ENCODE assay signal across 8 cellular contexts in the genomic region with DNA sequence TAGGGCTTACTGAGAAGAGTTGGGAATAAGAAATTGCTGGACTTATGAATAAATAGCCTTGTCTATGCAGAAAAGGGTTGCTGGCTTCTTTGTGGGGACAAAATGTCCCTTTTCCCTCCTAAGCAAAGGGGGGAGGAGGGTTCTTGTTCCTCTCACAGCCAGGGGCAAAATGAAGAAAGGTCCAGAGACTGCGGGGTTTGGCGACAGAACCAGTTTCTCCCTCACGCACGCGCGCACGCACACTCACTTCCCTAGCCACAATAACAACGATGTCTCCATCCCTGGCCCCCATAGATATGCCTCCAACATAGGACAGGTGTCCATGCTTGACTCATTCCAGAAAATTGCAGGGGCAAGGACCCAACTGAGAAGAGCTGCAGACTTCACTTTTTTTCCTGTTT. TPM values are rescaled to one million over a fixed set of nuclear protein-coding genes. Genes with fewer than 3 reads are reported as not detected.
DNase-seq lines count a peak whose midpoint lies in the region; ATAC-seq and TF ChIP-seq lines count a peak whose summit lies in the region.
"Had no signal": no experiment of that assay in that cellular context is flagged by ENCODE, and none has a peak within 500 bp of the region (broad histone marks: within the 10 kb centered on the region; RNA-seq: fewer than 3 reads in every experiment).

No MANE protein-coding gene starts in this region.

- H3K23ac ChIP-seq in mesenchymal stem cell (ENCODE audit: low read length in 2 of 2), result no peak overlapping the region

- H3K27me3 ChIP-seq in breast epithelium (no peaks in the 10 kb centered on the region), mesenchymal stem cell (ENCODE audit: control insufficient read depth in 1 of 2, insufficient read depth in 1 of 2, low read length in 2 of 2) (no peaks in the 10 kb centered on the region)

- WGBS in mesenchymal stem cell, result 65% methylated on average over 8 of the region's 8 CpGs

- peak overlapping the region; percentile 65 to 98 (median 78) for H3K4me3 ChIP-seq in breast epithelium
- peak overlapping the region in 1 of 2 experiments; percentile 97 for H3K4me3 ChIP-seq in mesenchymal stem cell (ENCODE audit: insufficient read depth in 1 of 2, low read depth in 1 of 2, low read length in 2 of 2)

- H3K4me2 ChIP-seq in mesenchymal stem cell (ENCODE audit: low read length, poor library complexity, severe bottlenecking), result peak overlapping the region; percentile 44

- no peak for TF ChIP-seq CTCF in breast epithelium (IDR thresholded peaks at IDR 0.05)

- no peak overlapping the region for H4K8ac ChIP-seq in mesenchymal stem cell (ENCODE audit: low read length)

- H2BK12ac ChIP-seq in mesenchymal stem cell (ENCODE audit: low read length in 2 of 2), result no peak overlapping the region

- H3K79me1 ChIP-seq in mesenchymal stem cell (replicated peaks; ENCODE audit: low read length, poor library complexity, severe bottlenecking), result peaks cover 4% of the 10 kb centered on the region

- ATAC-seq in HG03097 (IDR thresholded peaks at IDR 0.05; ENCODE audit: low FRiP score, unreplicated experiment) (no peak), HG03175 (IDR thresholded peaks at IDR 0.05; ENCODE audit: unreplicated experiment) (no peak)

- H3K4me1 ChIP-seq in breast epithelium (peaks cover 11 to 36% of the 10 kb centered on the region in 2 donors), mesenchymal stem cell (ENCODE audit: control insufficient read depth, insufficient read depth, low read depth, low read length) (peaks cover 56% of the 10 kb centered on the region)

- H4K91ac ChIP-seq in mesenchymal stem cell (ENCODE audit: low read length), result no peak overlapping the region

- intact Hi-C loops in breast epithelium (cut with DNase I; ENCODE audit: low total_unique reads), result no loop called here

- no peak overlapping the region for H2BK15ac ChIP-seq in mesenchymal stem cell (ENCODE audit: low read depth, poor library complexity, severe bottlenecking)

- H2AFZ ChIP-seq in mesenchymal stem cell (ENCODE audit: low read depth, low read length), result no peak overlapping the region

- peak overlapping the region; percentile 98 to 99 for H3K27ac ChIP-seq in breast epithelium
- H3K27ac ChIP-seq in mesenchymal stem cell (ENCODE audit: low read length, poor library complexity, severe bottlenecking), result peak overlapping the region; percentile 22
- peak overlapping the region; percentile 71 for H3K27ac ChIP-seq in temporal lobe (ENCODE audit: low read depth, low read length)
- H3K27ac ChIP-seq: SK-N-MC had no signal

- H3K9me3 ChIP-seq in breast epithelium, result no peaks in the 10 kb centered on the region
- H3K9me3 ChIP-seq in mesenchymal stem cell (ENCODE audit: control insufficient read depth, low read length), result no peaks in the 10 kb centered on the region

- H2BK120ac ChIP-seq in mesenchymal stem cell (ENCODE audit: low read depth, low read length), result no peak overlapping the region

- peak overlapping the region in 1 of 2 experiments; percentile 85 for H3K18ac ChIP-seq in mesenchymal stem cell (ENCODE audit: low read depth in 1 of 2, low read length in 2 of 2)

- DNase-seq in LHCN-M2 (ENCODE audit: low read depth), result peak; percentile 71
- DNase-seq in breast epithelium (ENCODE audit: low spot score in 2 of 2), result peak in 1 of 2 donors; percentile 65
- DNase-seq in mesenchymal stem cell, result no peak
- no peak for DNase-seq in NCI-H526 (lab: John Stamatoyannopoulos, UW)

- H3K14ac ChIP-seq in mesenchymal stem cell (ENCODE audit: low read length in 2 of 2), result peak overlapping the region in 1 of 2 experiments; percentile 1

- no peak overlapping the region for H2BK5ac ChIP-seq in mesenchymal stem cell (ENCODE audit: low read depth, low read length, poor library complexity, severe bottlenecking)

- no peak overlapping the region for H2AK5ac ChIP-seq in mesenchymal stem cell (ENCODE audit: low read length, severe bottlenecking)

- no peaks in the 10 kb centered on the region for H3K36me3 ChIP-seq in breast epithelium
- H3K36me3 ChIP-seq in mesenchymal stem cell (ENCODE audit: control insufficient read depth in 1 of 2, insufficient read depth in 2 of 2, low read depth in 1 of 2, low read length in 2 of 2), result peaks cover 10 to 25% of the 10 kb centered on the region in 2 experiments

- peak overlapping the region; percentile 93 for H3K9ac ChIP-seq in mesenchymal stem cell (ENCODE audit: low read length)

- TF ChIP-seq POLR2A in breast epithelium (IDR thresholded peaks at IDR 0.05), result no peak

- no peak overlapping the region for H3K4ac ChIP-seq in mesenchymal stem cell (ENCODE audit: low read depth in 1 of 2, low read length in 2 of 2)

RNA-seq across cellular contexts. Expression of a gene that starts 3.3 kb away (rescaled TPM):
- total RNA-seq in LHCN-M2 (2014; rRNA removed), result 10.6 and 12.5 TPM in 2 replicates
- 15.8 TPM for polyA plus RNA-seq in LHCN-M2 (2012)
- 10 to 100 TPM; 34.4 to 63.7 (median 39.8) TPM for total RNA-seq in breast epithelium
- polyA plus RNA-seq in mesenchymal stem cell (2013, experiment 1 of 2), result 36.4 TPM
- 35.8 TPM for polyA plus RNA-seq in mesenchymal stem cell (2013, experiment 2 of 2)
- total RNA-seq in temporal lobe, result 52.1 TPM

Comparison
In these comparisons a context has a peak if more than half of its experiments do, and no peak if none do; other contexts are left out.
1. H3K27ac ChIP-seq: peak in every context shown above with its lines; median percentile 98 in breast epithelium; 71 in temporal lobe; 22 in mesenchymal stem cell.